Comparison of ENCODE assay signal across 8 cellular contexts in the genomic region with DNA sequence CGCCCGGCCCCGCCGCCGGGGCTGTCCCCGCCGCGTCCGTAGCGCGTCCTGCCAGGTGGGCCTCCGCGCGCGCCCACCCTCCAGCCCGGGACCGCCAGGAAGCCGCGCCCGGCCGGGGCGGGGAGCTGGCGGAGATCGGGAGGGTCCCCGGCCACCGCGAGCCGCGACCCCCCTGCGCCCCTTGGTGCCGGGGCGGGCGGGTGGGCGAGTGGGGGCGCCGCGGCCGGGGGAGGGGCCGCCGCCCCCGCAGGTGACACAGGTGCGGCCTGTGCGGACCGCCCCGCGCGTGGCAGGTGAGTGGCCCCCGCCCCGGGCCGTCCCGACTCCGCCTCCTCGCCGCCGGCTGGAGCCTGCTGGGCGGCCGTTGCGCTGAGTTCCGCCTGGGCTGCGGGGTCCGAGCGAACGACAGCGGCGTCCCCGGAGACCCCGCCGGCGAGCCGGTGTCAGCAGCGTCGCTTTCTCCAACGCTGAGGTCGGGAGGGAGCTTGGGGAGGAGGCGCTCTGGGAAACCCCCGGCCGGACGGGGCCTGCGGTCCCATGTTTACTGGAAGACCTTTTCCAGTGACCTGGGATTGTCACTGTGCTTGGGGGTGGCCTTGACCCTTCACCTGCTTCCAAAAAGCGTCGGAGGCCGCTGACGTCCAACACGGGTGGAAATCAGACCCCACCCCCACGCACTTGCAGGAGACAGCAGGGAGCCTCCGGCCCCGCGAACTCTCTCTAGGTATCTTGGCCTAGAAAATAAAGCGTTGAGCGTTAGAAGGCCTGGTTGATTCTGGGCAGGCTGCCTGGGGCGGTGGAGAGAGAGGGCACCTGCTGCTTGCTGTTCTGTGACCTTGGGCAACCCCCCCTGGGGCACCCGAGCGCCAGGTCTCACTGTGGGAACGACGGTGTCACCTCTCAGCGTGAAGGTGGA. TPM values are rescaled to one million over a fixed set of nuclear protein-coding genes. Genes with fewer than 3 reads are reported as not detected.
DNase-seq lines count a peak whose midpoint lies in the region; ATAC-seq and TF ChIP-seq lines count a peak whose summit lies in the region.

No MANE protein-coding gene starts in this region.

- in situ Hi-C loops in ACHN (cut with HindIII; ENCODE audit: low pct_ligation_motif_present, low pct_unique_long_range_greater_than_20kb, low sequenced_read_pairs): no loop called here

- TF ChIP-seq CTCF in choroid plexus epithelial cell (conservative IDR thresholded peaks at IDR 0.05; ENCODE audit: low read depth, low read length) (no peak), liver (IDR thresholded peaks at IDR 0.05; ENCODE audit: low read depth, low read length, missing input control) (no peak)

- WGBS in liver: 2% methylated on average over 96 of the region's 96 CpGs

- H3K36me3 ChIP-seq in liver (ENCODE audit: control insufficient read depth in 4 of 4, insufficient read depth in 3 of 4, low read depth in 1 of 4, low read length in 3 of 4): peaks cover 6 to 23% (median 14%) of the 10 kb centered on the region in 4 donors

- no peaks in the 10 kb centered on the region for H3K27me3 ChIP-seq in liver (ENCODE audit: control insufficient read depth in 4 of 4, insufficient read depth in 4 of 4, low read length in 3 of 4)

- peak overlapping the region; percentile 70 for H3K4me3 ChIP-seq in choroid plexus epithelial cell (ENCODE audit: low read depth, low read length)
- peak overlapping the region; percentile 65 to 85 (median 84) for H3K4me3 ChIP-seq in liver (ENCODE audit: low read depth in 1 of 3, low read length in 3 of 3)

- H3K27ac ChIP-seq in liver (ENCODE audit: low read depth in 1 of 2, low read length in 2 of 2): peak overlapping the region; percentile 78 to 83

- TF ChIP-seq RAD21 in liver (IDR thresholded peaks at IDR 0.05): no peak

- ATAC-seq in GM18909 (IDR thresholded peaks at IDR 0.05; ENCODE audit: poor library complexity, unreplicated experiment) (peak; percentile 58), HG03108 (IDR thresholded peaks at IDR 0.05; ENCODE audit: unreplicated experiment) (peak; percentile 39)

- DNase-seq in ACHN (peak; percentile 31), UCSD-AML1 (lab: John Stamatoyannopoulos, UW; ENCODE audit: unreplicated experiment) (peak; percentile 31), choroid plexus epithelial cell (ENCODE audit: low read depth) (peak; percentile 28), EL (no peak)
- DNase-seq in stimulated activated CD8-positive, alpha-beta memory T cell treated with anti-CD3 and anti-CD28 coated beads, Interleukin-2, amount 100 ng/mL, for 1 hour (ENCODE audit: low read depth in 2 of 2): peak; percentile 9 to 19

- H3K4me1 ChIP-seq in liver (ENCODE audit: control insufficient read depth in 4 of 4, insufficient read depth in 4 of 4, low read length in 3 of 4): peaks cover 2 to 15% (median 8%) of the 10 kb centered on the region in 4 donors

- peak overlapping the region; percentile 2 to 84 for H3K9ac ChIP-seq in liver (ENCODE audit: low read depth in 1 of 2, low read length in 2 of 2)

- H3K9me3 ChIP-seq in liver (ENCODE audit: control insufficient read depth in 4 of 4, low read length in 3 of 4): no peaks in the 10 kb centered on the region

TF ChIP-seq in liver, 16 proteins besides CTCF, POLR2A, EP300 and RAD21:
- peak; percentile 67 for TF ChIP-seq SP1 (IDR thresholded peaks at IDR 0.05)
- no peak for TF ChIP-seq FOXA2 (IDR thresholded peaks at IDR 0.05)
- TF ChIP-seq RXRA (IDR thresholded peaks at IDR 0.05): peak; percentile 79 to 83
- TF ChIP-seq JUND (IDR thresholded peaks at IDR 0.05): no peak
- no peak for TF ChIP-seq EGR1 (IDR thresholded peaks at IDR 0.05; ENCODE audit: low read depth in 2 of 2)
- TF ChIP-seq MAX (IDR thresholded peaks at IDR 0.05): no peak
- TF ChIP-seq NR2F2 (IDR thresholded peaks at IDR 0.05): peak; percentile 60
- TF ChIP-seq GABPA (IDR thresholded peaks at IDR 0.05 in 1 of 2, conservative IDR thresholded peaks at IDR 0.05 in 1 of 2): no peak
- TF ChIP-seq, protein P1, sequence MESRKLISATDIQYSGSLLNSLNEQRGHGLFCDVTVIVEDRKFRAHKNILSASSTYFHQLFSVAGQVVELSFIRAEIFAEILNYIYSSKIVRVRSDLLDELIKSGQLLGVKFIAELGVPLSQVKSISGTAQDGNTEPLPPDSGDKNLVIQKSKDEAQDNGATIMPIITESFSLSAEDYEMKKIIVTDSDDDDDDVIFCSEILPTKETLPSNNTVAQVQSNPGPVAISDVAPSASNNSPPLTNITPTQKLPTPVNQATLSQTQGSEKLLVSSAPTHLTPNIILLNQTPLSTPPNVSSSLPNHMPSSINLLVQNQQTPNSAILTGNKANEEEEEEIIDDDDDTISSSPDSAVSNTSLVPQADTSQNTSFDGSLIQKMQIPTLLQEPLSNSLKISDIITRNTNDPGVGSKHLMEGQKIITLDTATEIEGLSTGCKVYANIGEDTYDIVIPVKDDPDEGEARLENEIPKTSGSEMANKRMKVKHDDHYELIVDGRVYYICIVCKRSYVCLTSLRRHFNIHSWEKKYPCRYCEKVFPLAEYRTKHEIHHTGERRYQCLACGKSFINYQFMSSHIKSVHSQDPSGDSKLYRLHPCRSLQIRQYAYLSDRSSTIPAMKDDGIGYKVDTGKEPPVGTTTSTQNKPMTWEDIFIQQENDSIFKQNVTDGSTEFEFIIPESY (IDR thresholded peaks at IDR 0.05): no peak
- no peak for TF ChIP-seq HNF4G (IDR thresholded peaks at IDR 0.05)
- TF ChIP-seq HNF4A (conservative IDR thresholded peaks at IDR 0.05): peak in 1 of 2 donors; percentile 41
- no peak for TF ChIP-seq REST (IDR thresholded peaks at IDR 0.05)
- no peak for TF ChIP-seq ATF3 (IDR thresholded peaks at IDR 0.05)
- no peak for TF ChIP-seq FOXA1 (IDR thresholded peaks at IDR 0.05)
- TF ChIP-seq TAF1 (conservative IDR thresholded peaks at IDR 0.05): no peak
- no peak for TF ChIP-seq YY1 (IDR thresholded peaks at IDR 0.05)
TF ChIP-seq in liver: peak in this region for 4.

RNA-seq across cellular contexts. Expression of gene KLHL36, which starts 0.5 kb away (rescaled TPM):
- 10 to 100 TPM; 20.9 to 53.6 TPM for total RNA-seq in liver
- 10 to 100 TPM; 11.5 to 12.9 TPM for polyA plus RNA-seq in liver

RNA-seq across cellular contexts. Expression of gene COTL1, which starts 31.0 kb away (rescaled TPM):
- 10 to 100 TPM; 12.0 to 59.5 TPM for total RNA-seq in liver
- 10 to 100 TPM; 12.9 to 33.0 TPM for polyA plus RNA-seq in liver

RNA-seq across cellular contexts. Expression of gene USP10, which starts 50.9 kb away (rescaled TPM):
- total RNA-seq in liver: 10 to 100 TPM; 40.8 to 43.3 TPM
- 10 to 100 TPM; 28.2 to 46.1 TPM for polyA plus RNA-seq in liver
